ENCODE assay signal across 8 cellular contexts in the genomic region with DNA sequence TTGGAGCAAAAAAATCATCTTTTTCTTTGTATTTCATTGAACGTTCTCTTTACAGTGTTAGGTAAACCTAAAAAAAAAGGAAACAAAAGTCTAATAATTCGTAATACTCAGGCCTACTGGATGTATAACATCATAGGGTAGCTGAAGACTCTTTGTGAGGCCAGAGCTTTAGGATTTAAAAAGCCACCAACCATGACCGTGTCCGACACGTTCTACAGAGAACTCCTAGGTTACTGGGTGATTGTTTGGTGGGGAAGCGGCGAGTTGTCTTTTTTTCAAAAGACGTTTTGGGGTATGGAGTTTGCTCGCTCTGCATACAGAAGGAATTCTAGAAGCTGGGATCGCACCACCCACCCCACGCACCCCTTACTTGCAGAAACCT.
DNase-seq lines count a peak whose midpoint lies in the region; ATAC-seq lines count a peak whose summit lies in the region.

No MANE protein-coding gene starts in this region.

- peaks cover 32% of the 10 kb centered on the region for H3K4me1 Mint-ChIP-seq in dendritic cell treated with granulocyte-macrophage colony-stimulating factor and Interleukin-4, amounts not matched to agents 40 ng/mL and 50 ng/mL, for 4 days (ENCODE audit: low read depth)

- H3K36me3 Mint-ChIP-seq in dendritic cell treated with granulocyte-macrophage colony-stimulating factor and Interleukin-4, amounts not matched to agents 40 ng/mL and 50 ng/mL, for 4 days (ENCODE audit: low read depth): peaks cover 34% of the 10 kb centered on the region

- H3K4me3 ChIP-seq in mucosa of rectum (ENCODE audit: low read length in 2 of 2): peak overlapping the region; percentile 89 to 96

- peak overlapping the region; percentile 98 to 99 for H3K27ac ChIP-seq in mucosa of rectum (ENCODE audit: low read depth in 2 of 2, low read length in 2 of 2)

- H3K27me3 Mint-ChIP-seq in dendritic cell treated with granulocyte-macrophage colony-stimulating factor and Interleukin-4, amounts not matched to agents 40 ng/mL and 50 ng/mL, for 4 days: no peaks in the 10 kb centered on the region

- H3K9me3 ChIP-seq in mucosa of rectum (ENCODE audit: control insufficient read depth in 2 of 2, low read length in 2 of 2): no peaks in the 10 kb centered on the region

- peak overlapping the region; percentile 88 for H3K4me3 Mint-ChIP-seq in dendritic cell treated with granulocyte-macrophage colony-stimulating factor and Interleukin-4, amounts not matched to agents 40 ng/mL and 50 ng/mL, for 4 days

- ATAC-seq in HG02571 (IDR thresholded peaks at IDR 0.05; ENCODE audit: unreplicated experiment) (no peak), GM18873 (IDR thresholded peaks at IDR 0.05; ENCODE audit: low FRiP score, unreplicated experiment) (no peak)

- H3K36me3 ChIP-seq in mucosa of rectum (ENCODE audit: control insufficient read depth in 2 of 2, insufficient read depth in 2 of 2, low read length in 2 of 2): no peaks in the 10 kb centered on the region

- no peaks in the 10 kb centered on the region for H3K27me3 ChIP-seq in mucosa of rectum (ENCODE audit: control insufficient read depth in 2 of 2, insufficient read depth in 2 of 2, low read length in 2 of 2)

- DNase-seq in NCI-H2196 (lab: John Stamatoyannopoulos, UW; ENCODE audit: unreplicated experiment) (peak; percentile 64), NCI-H2196 treated with DMSO at 0.1 percent for 48 hours (lab: John Stamatoyannopoulos, UW; ENCODE audit: unreplicated experiment) (no peak), NCI-H774 (lab: John Stamatoyannopoulos, UW) (peak; percentile 30), C1 segment of cervical spinal cord (lab: John Stamatoyannopoulos, UW) (no peak)

- H3K9ac ChIP-seq in mucosa of rectum (ENCODE audit: low read depth in 1 of 2, low read length in 2 of 2): peak overlapping the region; percentile 80 to 94

- intact Hi-C loops in dendritic cell treated with granulocyte-macrophage colony-stimulating factor and Interleukin-4, amounts not matched to agents 40 ng/mL and 50 ng/mL, for 4 days (cut with micrococcal nuclease): loop anchor here (1.0 to 5.0 kb wide), 3 partner anchors 54 to 866 kb away; a partner anchor contains a TSS

- no peaks in the 10 kb centered on the region for H3K9me3 Mint-ChIP-seq in dendritic cell treated with granulocyte-macrophage colony-stimulating factor and Interleukin-4, amounts not matched to agents 40 ng/mL and 50 ng/mL, for 4 days

- peaks cover 10 to 13% of the 10 kb centered on the region in 2 donors for H3K4me1 ChIP-seq in mucosa of rectum (ENCODE audit: control insufficient read depth in 2 of 2, insufficient read depth in 2 of 2, low read length in 2 of 2)

- H3K27ac Mint-ChIP-seq in dendritic cell treated with granulocyte-macrophage colony-stimulating factor and Interleukin-4, amounts not matched to agents 40 ng/mL and 50 ng/mL, for 4 days: peak overlapping the region; percentile 94

Comparison
In these comparisons a context has a peak if more than half of its experiments do, and no peak if none do; other contexts are left out.
1. DNase-seq: peak in NCI-H2196 (single experiment) and NCI-H774 (single experiment); none in NCI-H2196 treated with DMSO at 0.1 percent for 48 hours (single experiment) and C1 segment of cervical spinal cord (0 of 14).